Comparison of ENCODE assay signal across 1 cellular context in genomic region chr6:116596815-116597214, GRCh38.
TF ChIP-seq lines count a peak whose summit lies in the region.

No MANE protein-coding gene starts in this region.

TF ChIP-seq in K562, 482 proteins besides CTCF, POLR2A, EP300 and RAD21 (continued from another document):
- no peak for TF ChIP-seq CUX1 (CRISPR knock-in tag; IDR thresholded peaks at IDR 0.05)
- no peak for TF ChIP-seq ZNF3 (CRISPR knock-in tag; IDR thresholded peaks at IDR 0.05)
- TF ChIP-seq NR2C1 (IDR thresholded peaks at IDR 0.05) = no peak
- TF ChIP-seq NR2C1 (tag; IDR thresholded peaks at IDR 0.05) = no peak
- TF ChIP-seq HDAC3 (IDR thresholded peaks at IDR 0.05; ENCODE audit: borderline replicate concordance, partially characterized antibody) = no peak
- TF ChIP-seq POU5F1 (IDR thresholded peaks at IDR 0.05; ENCODE audit: borderline replicate concordance, low read depth, low read length, partially characterized antibody) = no peak
- TF ChIP-seq ZNF766 (CRISPR knock-in tag; conservative IDR thresholded peaks at IDR 0.05) = 0 out of 2 replicates have a peak, but pooled peaks have one; percentile 21
- no peak for TF ChIP-seq BHLHE40 (IDR thresholded peaks at IDR 0.05; ENCODE audit: low read length)
- TF ChIP-seq KLF16 (IDR thresholded peaks at IDR 0.05) = no peak
- no peak for TF ChIP-seq MAZ (CRISPR knock-in tag; conservative IDR thresholded peaks at IDR 0.05 in 1 of 2, IDR thresholded peaks at IDR 0.05 in 1 of 2)
- no peak for TF ChIP-seq PHF20 (IDR thresholded peaks at IDR 0.05; ENCODE audit: partially characterized antibody)
- 0 out of 4 replicates have a peak, but pooled peaks of 1 of the 2 experiments have one; percentile 8 for TF ChIP-seq MNT (conservative IDR thresholded peaks at IDR 0.05)
- no peak for TF ChIP-seq KHSRP (IDR thresholded peaks at IDR 0.05)
- no peak for TF ChIP-seq FOXK1 (CRISPR knock-in tag; IDR thresholded peaks at IDR 0.05; ENCODE audit: borderline replicate concordance)
- no peak for TF ChIP-seq ZNF143 (CRISPR knock-in tag; IDR thresholded peaks at IDR 0.05)
- no peak for TF ChIP-seq CBX1 (IDR thresholded peaks at IDR 0.05; ENCODE audit: low read depth)
- TF ChIP-seq CREM (IDR thresholded peaks at IDR 0.05; ENCODE audit: low read depth) = no peak
- TF ChIP-seq PRMT5 (CRISPR knock-in tag; IDR thresholded peaks at IDR 0.05) = peak; percentile 55; the same call in 1 of the 2 replicates
- TF ChIP-seq PHF8 (IDR thresholded peaks at IDR 0.05; ENCODE audit: borderline replicate concordance, low read length) = no peak
- no peak for TF ChIP-seq ARNT (IDR thresholded peaks at IDR 0.05)
- peak; percentile 92 for TF ChIP-seq MIER1 (IDR thresholded peaks at IDR 0.05; ENCODE audit: low read depth)
- TF ChIP-seq ZNF717 (CRISPR knock-in tag; IDR thresholded peaks at IDR 0.05) = no peak
- TF ChIP-seq CHAMP1 (IDR thresholded peaks at IDR 0.05) = peak; percentile 32; the same call in 1 of the 2 replicates
- peak in 1 of 2 experiments; percentile 64 for TF ChIP-seq AFF1 (IDR thresholded peaks at IDR 0.05; ENCODE audit: low read depth in 1 of 2, partially characterized antibody in 2 of 2)
- TF ChIP-seq ZNF146 (CRISPR knock-in tag; IDR thresholded peaks at IDR 0.05; ENCODE audit: unreplicated experiment) = no peak
